In the genomic region with DNA sequence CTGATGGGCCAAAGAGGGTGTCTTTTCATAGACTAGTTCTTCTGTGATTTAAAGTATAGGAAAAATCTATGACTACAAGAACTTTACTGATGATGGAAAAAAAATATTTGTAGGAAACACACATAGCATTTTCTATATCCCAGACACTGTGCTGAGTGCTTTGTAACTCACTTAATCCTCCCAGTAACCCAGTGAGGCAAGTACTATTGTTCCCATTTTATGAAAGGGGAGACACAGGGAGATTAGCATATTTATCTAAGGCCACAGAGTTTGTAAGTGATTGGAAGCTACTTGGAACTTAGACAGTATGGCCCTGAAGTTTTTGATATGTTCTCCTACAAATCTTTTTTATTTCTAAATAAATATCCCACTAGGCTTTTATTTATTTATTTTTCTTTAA, we compare ENCODE assay signal across 29 cellular contexts.
"Had no signal": no experiment of that assay in that cellular context is flagged by ENCODE, and none has a peak within 500 bp of the region (broad histone marks: within the 10 kb centered on the region; RNA-seq: fewer than 3 reads in every experiment).

No MANE protein-coding gene starts in this region.

- H3K4me3 ChIP-seq: ascending aorta, breast epithelium, cardiac muscle cell, coronary artery, dorsolateral prefrontal cortex, esophagus muscularis mucosa, gastrocnemius medialis, heart left ventricle had no signal

- ATAC-seq: activated T-cell treated with anti-CD3 and anti-CD28 coated beads, Interleukin-2, amount 50 U/mL, for 4 hours; foreskin keratinocyte; gastrocnemius medialis; heart left ventricle had no signal

- H3K27ac Mint-ChIP-seq: activated CD4-positive, alpha-beta memory T cell treated with anti-CD3 and anti-CD28 coated beads, Interleukin-2, amount 10 ng/mL, durations not matched to agents 7 days and 5 days; activated CD4-positive, alpha-beta T cell treated with anti-CD3 and anti-CD28 coated beads, Interleukin-2, amount 10 ng/mL, durations not matched to agents 7 days and 5 days; activated naive CD8-positive, alpha-beta T cell treated with anti-CD3 and anti-CD28 coated beads, Interleukin-2, amount 10 ng/mL, durations not matched to agents 7 days and 5 days; activated T-helper 1 cell treated with anti-CD3 and anti-CD28 coated beads, Interleukin-12 subunit alpha, Interleukin-12 subunit beta, Interleukin-2, Interleukin-4 antibody, amounts not matched to agents 30 ng/mL and 10 ng/mL and 1 ng/mL, durations not matched to agents 14 hours and 24 hours and 36 hours; dendritic cell treated with granulocyte-macrophage colony-stimulating factor and Interleukin-4, amounts not matched to agents 40 ng/mL and 50 ng/mL, for 4 days had no signal

- H3K36me3 ChIP-seq: breast epithelium had no signal

- H3K9me3 ChIP-seq: ascending aorta, breast epithelium, esophagus muscularis mucosa, gastrocnemius medialis, heart left ventricle had no signal

- H3K4me1 Mint-ChIP-seq: activated CD4-positive, alpha-beta memory T cell treated with anti-CD3 and anti-CD28 coated beads, Interleukin-2, amount 10 ng/mL, durations not matched to agents 7 days and 5 days; activated CD4-positive, alpha-beta T cell treated with anti-CD3 and anti-CD28 coated beads, Interleukin-2, amount 10 ng/mL, durations not matched to agents 7 days and 5 days; activated naive CD8-positive, alpha-beta T cell treated with anti-CD3 and anti-CD28 coated beads, Interleukin-2, amount 10 ng/mL, durations not matched to agents 7 days and 5 days had no signal

- H3K27me3 Mint-ChIP-seq: activated CD4-positive, alpha-beta memory T cell treated with anti-CD3 and anti-CD28 coated beads, Interleukin-2, amount 10 ng/mL, durations not matched to agents 7 days and 5 days; activated CD4-positive, alpha-beta T cell treated with anti-CD3 and anti-CD28 coated beads, Interleukin-2, amount 10 ng/mL, durations not matched to agents 7 days and 5 days; activated naive CD8-positive, alpha-beta T cell treated with anti-CD3 and anti-CD28 coated beads, Interleukin-2, amount 10 ng/mL, durations not matched to agents 7 days and 5 days; brain; dendritic cell treated with granulocyte-macrophage colony-stimulating factor and Interleukin-4, amounts not matched to agents 40 ng/mL and 50 ng/mL, for 4 days had no signal

- H3K27me3 ChIP-seq: ascending aorta, breast epithelium, cardiac muscle cell, dorsolateral prefrontal cortex, esophagus muscularis mucosa, foreskin keratinocyte, gastrocnemius medialis, heart left ventricle had no signal

- H3K27ac ChIP-seq: ascending aorta, breast epithelium, cardiac muscle cell, coronary artery, dorsolateral prefrontal cortex, esophagus muscularis mucosa, foreskin keratinocyte, gastrocnemius medialis, heart left ventricle had no signal

- H3K9me3 Mint-ChIP-seq: activated CD4-positive, alpha-beta memory T cell treated with anti-CD3 and anti-CD28 coated beads, Interleukin-2, amount 10 ng/mL, durations not matched to agents 7 days and 5 days; activated CD4-positive, alpha-beta T cell treated with anti-CD3 and anti-CD28 coated beads, Interleukin-2, amount 10 ng/mL, durations not matched to agents 7 days and 5 days; activated naive CD8-positive, alpha-beta T cell treated with anti-CD3 and anti-CD28 coated beads, Interleukin-2, amount 10 ng/mL, durations not matched to agents 7 days and 5 days; activated T-cell treated with anti-CD3 and anti-CD28 coated beads, Interleukin-2, amount 50 U/mL, for 4 hours; activated T-helper 1 cell treated with anti-CD3 and anti-CD28 coated beads, Interleukin-12 subunit alpha, Interleukin-12 subunit beta, Interleukin-2, Interleukin-4 antibody, amounts not matched to agents 30 ng/mL and 10 ng/mL and 1 ng/mL, durations not matched to agents 14 hours and 24 hours and 36 hours; brain; dendritic cell treated with granulocyte-macrophage colony-stimulating factor and Interleukin-4, amounts not matched to agents 40 ng/mL and 50 ng/mL, for 4 days had no signal

- H3K4me3 Mint-ChIP-seq: activated CD4-positive, alpha-beta memory T cell treated with anti-CD3 and anti-CD28 coated beads, Interleukin-2, amount 10 ng/mL, durations not matched to agents 7 days and 5 days; activated CD4-positive, alpha-beta T cell treated with anti-CD3 and anti-CD28 coated beads, Interleukin-2, amount 10 ng/mL, durations not matched to agents 7 days and 5 days; activated naive CD8-positive, alpha-beta T cell treated with anti-CD3 and anti-CD28 coated beads, Interleukin-2, amount 10 ng/mL, durations not matched to agents 7 days and 5 days; activated T-cell treated with anti-CD3 and anti-CD28 coated beads, Interleukin-2, amount 50 U/mL, for 4 hours; activated T-helper 1 cell treated with anti-CD3 and anti-CD28 coated beads, Interleukin-12 subunit alpha, Interleukin-12 subunit beta, Interleukin-2, Interleukin-4 antibody, amounts not matched to agents 30 ng/mL and 10 ng/mL and 1 ng/mL, durations not matched to agents 14 hours and 24 hours and 36 hours; brain; dendritic cell treated with granulocyte-macrophage colony-stimulating factor and Interleukin-4, amounts not matched to agents 40 ng/mL and 50 ng/mL, for 4 days had no signal

- H3K4me1 ChIP-seq: ascending aorta, breast epithelium, esophagus muscularis mucosa, foreskin keratinocyte, heart left ventricle had no signal

- DNase-seq: activated CD4-positive, alpha-beta memory T cell treated with anti-CD3 and anti-CD28 coated beads, Interleukin-2, amount 10 ng/mL, durations not matched to agents 7 days and 5 days; activated CD4-positive, alpha-beta T cell treated with anti-CD3 and anti-CD28 coated beads for 1 hour; activated CD4-positive, alpha-beta T cell treated with anti-CD3 and anti-CD28 coated beads for 4 hours; activated CD4-positive, alpha-beta T cell treated with anti-CD3 and anti-CD28 coated beads, Interleukin-2, amount 10 ng/mL, durations not matched to agents 7 days and 5 days; activated CD4-positive, alpha-beta T cell treated with anti-CD3 and anti-CD28 coated beads, Interleukin-2, amount 50 U/mL, for 4 hours; activated CD8-positive, alpha-beta memory T cell treated with anti-CD3 and anti-CD28 coated beads, Interleukin-2, amount 50 U/mL, for 48 hours; activated gamma-delta T cell; activated naive CD4-positive, alpha-beta T cell; activated naive CD4-positive, alpha-beta T cell treated with anti-CD3 and anti-CD28 coated beads, Interleukin-2, amount 50 U/mL, for 16 hours; activated naive CD8-positive, alpha-beta T cell treated with anti-CD3 and anti-CD28 coated beads, Interleukin-2, amount 10 ng/mL, durations not matched to agents 7 days and 5 days; activated T-cell treated with anti-CD3 and anti-CD28 coated beads for 4 hours; activated T-cell treated with anti-CD3 and anti-CD28 coated beads, Interleukin-2, amount 50 U/mL, for 4 hours; central memory CD4-positive, alpha-beta T cell; dorsolateral prefrontal cortex; effector memory CD4-positive, alpha-beta T cell; erythroblast; foreskin keratinocyte; gastrocnemius medialis; glutamatergic neuron; heart left ventricle; T-helper 2 cell had no signal
